32 cellular contexts compared by ENCODE assay signal in genomic region chr17:8071496-8071895, GRCh38. TPM values are rescaled to one million over a fixed set of nuclear protein-coding genes. Genes with fewer than 3 reads are reported as not detected.
DNase-seq lines count a peak whose midpoint lies in the region; ATAC-seq and TF ChIP-seq lines count a peak whose summit lies in the region.
"Had no signal": no experiment of that assay in that cellular context is flagged by ENCODE, and none has a peak within 500 bp of the region (broad histone marks: within the 10 kb centered on the region; RNA-seq: fewer than 3 reads in every experiment).

No MANE protein-coding gene starts in this region.

- peak overlapping the region; percentile 35 for H2AFZ ChIP-seq in IMR-90 (replicated peaks; ENCODE audit: low read length, poor library complexity)

- no peak overlapping the region for H3K9ac ChIP-seq in IMR-90 (ENCODE audit: low read depth, low read length)
- H3K9ac ChIP-seq in endodermal cell (ENCODE audit: extremely low read depth, low read length, poor library complexity, severe bottlenecking) = no peak overlapping the region

- H4K8ac ChIP-seq in IMR-90 (ENCODE audit: low read depth in 2 of 2, low read length in 2 of 2) = no peak overlapping the region

- POLR2A ChIA-PET in IMR-90 (lab: Charles Lee; ENCODE audit: unreplicated experiment) = no interaction called here

- no peaks in the 10 kb centered on the region for H3K4me1 ChIP-seq in IMR-90 (ENCODE audit: control insufficient read depth, insufficient read depth, low read length)
- peaks cover 12% of the 10 kb centered on the region for H3K4me1 ChIP-seq in endodermal cell (ENCODE audit: control insufficient read depth, insufficient read depth, low read length)
- H3K4me1 ChIP-seq in lower lobe of right lung = peaks cover 43% of the 10 kb centered on the region
- peaks cover 7 to 41% (median 25%) of the 10 kb centered on the region in 6 donors for H3K4me1 ChIP-seq in spleen
- H3K4me1 ChIP-seq: BE2C, SJCRH30 had no signal

- ATAC-seq in IMR-90 (ENCODE audit: low read depth) = no peak
- ATAC-seq in lower lobe of right lung = no peak
- ATAC-seq: HCT116, HepG2, K562, PC-3 had no signal

- no peaks in the 10 kb centered on the region for H4K20me1 ChIP-seq in IMR-90 (ENCODE audit: insufficient read depth, low read length)

- H3K27me3 Mint-ChIP-seq in endodermal cell (ENCODE audit: insufficient read depth) (peaks cover 63% of the 10 kb centered on the region), immature natural killer cell (ENCODE audit: low read depth in 3 of 3) (peaks cover 12 to 35% (median 23%) of the 10 kb centered on the region in 3 donors)

- no peak overlapping the region for H2BK5ac ChIP-seq in IMR-90 (ENCODE audit: low read depth, low read length, poor library complexity, severe bottlenecking)

- DNase-seq in IMR-90 (no peak), endodermal cell (no peak), lower lobe of right lung (peak; percentile 29), spleen (peak; percentile 47), hepatic stellate cell (ENCODE audit: low spot score) (no peak), DMS153 (lab: John Stamatoyannopoulos, UW) (no peak), immature natural killer cell (no peak), NCI-H510A treated with DMSO at 0.1 percent for 48 hours (lab: John Stamatoyannopoulos, UW) (no peak)
- DNase-seq: 8988T; ACHN; BE2C; CD8-positive, alpha-beta memory T cell; DMS 273 treated with DMSO at 0.1 percent for 48 hours; DND-41; Kasumi-1; MV-4-11; NCI-H1105 treated with DMSO at 0.1 percent for 48 hours; NCI-H146; NCI-H1930; NCI-H446; NCI-H526; NCI-H82; NK-92 treated with Interleukin-12 subunit alpha and Interleukin-12 subunit beta, amount 100 ng/mL, for 24 hours; PC-3; SJCRH30 had no signal

- no peak for TF ChIP-seq CTCF in IMR-90 (conservative IDR thresholded peaks at IDR 0.05; ENCODE audit: low read depth, low read length)
- TF ChIP-seq CTCF in endodermal cell (conservative IDR thresholded peaks at IDR 0.05) = no peak
- TF ChIP-seq CTCF in lower lobe of right lung (IDR thresholded peaks at IDR 0.05) = no peak
- no peak for TF ChIP-seq CTCF in spleen (IDR thresholded peaks at IDR 0.05 in 8 of 11, conservative IDR thresholded peaks at IDR 0.05 in 3 of 11)

- H4K91ac ChIP-seq in IMR-90 (ENCODE audit: insufficient read depth, low read depth, low read length) = no peak overlapping the region

- dilution Hi-C loops in IMR-90 (cut with HindIII; ENCODE audit: low sequenced_read_pairs, unreplicated experiment) = no loop called here

- CTCF ChIA-PET in IMR-90 (lab: Yijun Ruan, JAX) = interaction anchor here (1.2 kb wide), 1 partner anchor 48 kb away, joined by 4 read pairs; no protein-coding TSS in a partner anchor

- H3K9me3 ChIP-seq in IMR-90 (ENCODE audit: control insufficient read depth, insufficient read depth, low read length) = no peaks in the 10 kb centered on the region
- no peaks in the 10 kb centered on the region for H3K9me3 ChIP-seq in endodermal cell (ENCODE audit: control insufficient read depth, low read length)
- H3K9me3 ChIP-seq in lower lobe of right lung = no peaks in the 10 kb centered on the region
- H3K9me3 ChIP-seq in spleen = no peaks in the 10 kb centered on the region
- H3K9me3 ChIP-seq: BE2C, SJCRH30 had no signal

- in situ Hi-C loops in IMR-90 (cut with MboI; ENCODE audit: low sequenced_read_pairs) = loop anchor here (5.0 kb wide), 1 partner anchor 46 kb away; the partner anchor contains the start of gene ALOXE3

- no peak overlapping the region for H3K4ac ChIP-seq in IMR-90 (ENCODE audit: low read depth, low read length)

- peaks cover 48% of the 10 kb centered on the region for H3K4me1 Mint-ChIP-seq in endodermal cell
- H3K4me1 Mint-ChIP-seq in immature natural killer cell = peaks cover 17 to 22% of the 10 kb centered on the region in 2 donors

- no peaks in the 10 kb centered on the region for H3K79me1 ChIP-seq in IMR-90 (ENCODE audit: low read depth in 1 of 2, low read length in 2 of 2)

- intact Hi-C loops in IMR-90 (cut with micrococcal nuclease) (no loop called here), lower lobe of right lung (cut with DNase I) (no loop called here), spleen (cut with DNase I; ENCODE audit: low total_unique reads) (loop anchor here (10.0 kb wide), 1 partner anchor 233 kb away; no protein-coding TSS in a partner anchor)

- H2BK15ac ChIP-seq in IMR-90 (ENCODE audit: low read depth, low read length) = no peak overlapping the region

- H3K4me3 ChIP-seq in IMR-90 (ENCODE audit: insufficient read depth, low read depth, low read length) = no peak overlapping the region
- H3K4me3 ChIP-seq in endodermal cell (ENCODE audit: low read length) = no peak overlapping the region
- no peak overlapping the region for H3K4me3 ChIP-seq in lower lobe of right lung
- H3K4me3 ChIP-seq in spleen = no peak overlapping the region
- H3K4me3 ChIP-seq: K562, SJCRH30 had no signal

- no peak overlapping the region for H4K5ac ChIP-seq in IMR-90 (ENCODE audit: low read depth, low read length)

- no peak overlapping the region for H3K56ac ChIP-seq in IMR-90 (ENCODE audit: extremely low read depth, insufficient read depth, low read length)

- BruUV-seq in IMR-90 (replicated peaks; lab: Mats Ljungman, UMichigan) = no TSS peak

- H3K4me3 Mint-ChIP-seq in endodermal cell (peak overlapping the region; percentile 48), immature natural killer cell (no peak overlapping the region)

- H3K9me1 ChIP-seq in IMR-90 (ENCODE audit: insufficient read depth, low read length) = no peaks in the 10 kb centered on the region

- H3K14ac ChIP-seq in IMR-90 (replicated peaks; ENCODE audit: low read depth, low read length) = no peak overlapping the region

- no peak overlapping the region for H3K4me2 ChIP-seq in IMR-90 (ENCODE audit: low read depth, low read length)

- peaks cover 87% of the 10 kb centered on the region for H3K27me3 ChIP-seq in IMR-90 (ENCODE audit: control insufficient read depth, insufficient read depth, low read length)
- H3K27me3 ChIP-seq in endodermal cell (ENCODE audit: control insufficient read depth, insufficient read depth, low read length, poor library complexity, severe bottlenecking) = peaks cover 69% of the 10 kb centered on the region
- H3K27me3 ChIP-seq in lower lobe of right lung (ENCODE audit: low read depth) = peaks cover 53% of the 10 kb centered on the region
- peaks cover 0 to 73% (median 49%) of the 10 kb centered on the region in 7 donors for H3K27me3 ChIP-seq in spleen (replicated peaks in 1 of 7)

- WGBS in IMR-90 (ENCODE audit: extremely low coverage in 2 of 2, insufficient read length in 1 of 2), 2 experiments = 68% methylated on average over 6 of the region's 12 CpGs; no CpG with 5 or more reads in 1 of the 2 experiments
- WGBS in endodermal cell (ENCODE audit: insufficient coverage in 1 of 2, insufficient read length in 1 of 2), 2 experiments = 60 to 86% methylated on average over 2 to 12 of the region's 12 CpGs
- WGBS in spleen, 5 donors = 88 to 93% (median 92%) methylated on average over 10 to 12 of the region's 12 CpGs

- no peak overlapping the region for H2BK20ac ChIP-seq in IMR-90 (ENCODE audit: low read depth, low read length)

- TF ChIP-seq POLR2A in IMR-90 (IDR thresholded peaks at IDR 0.05; ENCODE audit: low read depth, low read length) (no peak), spleen (IDR thresholded peaks at IDR 0.05) (no peak)

- H2BK120ac ChIP-seq in IMR-90 (ENCODE audit: low read depth, low read length) = no peak overlapping the region

- H2AK9ac ChIP-seq in IMR-90 (replicated peaks; ENCODE audit: low read depth, low read length, poor library complexity) = no peak overlapping the region

- TF ChIP-seq RAD21 in IMR-90 (IDR thresholded peaks at IDR 0.05; ENCODE audit: low read length) = no peak

- H3K36me3 Mint-ChIP-seq in endodermal cell (ENCODE audit: low read depth) (no peaks in the 10 kb centered on the region), immature natural killer cell (no peaks in the 10 kb centered on the region)
- H3K36me3 Mint-ChIP-seq: CD8-positive, alpha-beta memory T cell had no signal

- H3K23ac ChIP-seq in IMR-90 (ENCODE audit: low read depth, low read length) = no peak overlapping the region

- H2AK5ac ChIP-seq in IMR-90 (ENCODE audit: low read depth, low read length) = no peak overlapping the region

- no peak overlapping the region for H3K18ac ChIP-seq in IMR-90 (ENCODE audit: low read depth, low read length)

- H3K36me3 ChIP-seq in IMR-90 (ENCODE audit: control insufficient read depth, insufficient read depth, low read length) = no peaks in the 10 kb centered on the region
- no peaks in the 10 kb centered on the region for H3K36me3 ChIP-seq in endodermal cell (ENCODE audit: control insufficient read depth, insufficient read depth, low read length)
- H3K36me3 ChIP-seq in lower lobe of right lung = no peaks in the 10 kb centered on the region
- no peaks in the 10 kb centered on the region for H3K36me3 ChIP-seq in spleen
- H3K36me3 ChIP-seq: BE2C, SJCRH30 had no signal

- H3K9me3 Mint-ChIP-seq in endodermal cell (no peaks in the 10 kb centered on the region), immature natural killer cell (peaks cover 0 to 2% (median 0%) of the 10 kb centered on the region in 6 donors)

- H3K27ac Mint-ChIP-seq in endodermal cell = no peak overlapping the region
- no peak overlapping the region for H3K27ac Mint-ChIP-seq in immature natural killer cell
- H3K27ac Mint-ChIP-seq: CD8-positive, alpha-beta memory T cell had no signal

- H3K27ac ChIP-seq in IMR-90 (ENCODE audit: insufficient read depth, low read length) (no peak overlapping the region), endodermal cell (ENCODE audit: low read depth, low read length) (no peak overlapping the region), lower lobe of right lung (no peak overlapping the region), spleen (no peak overlapping the region)
- H3K27ac ChIP-seq: SJCRH30 had no signal

RNA-seq across cellular contexts. Expression of gene ALOX12B, which starts 16.0 kb away (rescaled TPM):
- total RNA-seq in IMR-90 (2012; rRNA removed) = not detected in 2 replicates
- not detected in 2 replicates for polyA plus RNA-seq in IMR-90 (2012; rRNA removed)
- not detected in 2 replicates for polyA plus RNA-seq in IMR-90 (2012; cell fraction: cytosol; rRNA removed)
- polyA plus RNA-seq in IMR-90 (2012; cell fraction: nucleus; rRNA removed; ENCODE audit: low replicate concordance) = not detected in 2 replicates
- total RNA-seq in endodermal cell = 1 to 10 TPM in 1 of 2 donors, under 1 TPM in 1; 0.95 to 1.2 TPM
- polyA plus RNA-seq in endodermal cell (2013, experiment 1 of 2) = 0.68 TPM
- 0.46 TPM for polyA plus RNA-seq in endodermal cell (2013, experiment 2 of 2)
- total RNA-seq in lower lobe of right lung = not detected
- total RNA-seq in spleen = 1 to 10 TPM in 2 of 7 donors, under 1 TPM in 1, not detected in 4; 0.47 to 1.3 (median 1.0) TPM
- polyA plus RNA-seq in spleen = under 1 TPM; 0.80 to 0.89 (median 0.83) TPM
- under 1 TPM in 1 of 3 donors, not detected in 2; 0.17 TPM for polyA plus RNA-seq in immature natural killer cell
- total RNA-seq: H4, HepG2, K562, M059J, SJCRH30 had no signal
- polyA plus RNA-seq: CD14-positive monocyte; CD8-positive, alpha-beta memory T cell; K562 had no signal

RNA-seq across cellular contexts. Expression of gene ALOX15B, which starts 32.6 kb away (rescaled TPM):
- total RNA-seq in IMR-90 (2012; rRNA removed) = not detected in 2 replicates
- polyA plus RNA-seq in IMR-90 (2012; rRNA removed) = not detected in 2 replicates
- 0.03 TPM in 1 of 2 replicates, not detected in the other for polyA plus RNA-seq in IMR-90 (2012; cell fraction: cytosol; rRNA removed)
- polyA plus RNA-seq in IMR-90 (2012; cell fraction: nucleus; rRNA removed; ENCODE audit: low replicate concordance) = not detected in 2 replicates
- not detected for total RNA-seq in endodermal cell
- polyA plus RNA-seq in endodermal cell (2013, experiment 1 of 2) = not detected
- polyA plus RNA-seq in endodermal cell (2013, experiment 2 of 2) = not detected
- total RNA-seq in lower lobe of right lung = 53.5 TPM
- 1 to 10 TPM in 5 of 7 donors, under 1 TPM in 2; 0.13 to 6.2 (median 2.8) TPM for total RNA-seq in spleen
- 1 to 10 TPM; 1.0 to 7.8 (median 2.7) TPM for polyA plus RNA-seq in spleen
- not detected for polyA plus RNA-seq in immature natural killer cell
- total RNA-seq: CD8-positive, alpha-beta memory T cell; H4; HepG2; HT1080; M059J; PC-3; SJCRH30 had no signal
- polyA plus RNA-seq: CD8-positive, alpha-beta memory T cell; HepG2; K562 had no signal

RNA-seq across cellular contexts. Expression of gene ALOXE3, which starts 46.8 kb away (rescaled TPM):
- total RNA-seq in IMR-90 (2012; rRNA removed) (under 0.01 TPM in 2 replicates), endodermal cell (under 1 TPM; 0.13 to 0.49 TPM), lower lobe of right lung (not detected), spleen (not detected)
- polyA plus RNA-seq in IMR-90 (2012; rRNA removed) (0.19 and 0.26 TPM in 2 replicates), spleen (under 1 TPM in 1 of 3 donors, not detected in 2; 0.03 TPM), immature natural killer cell (not detected)
- 0.06 and 0.19 TPM in 2 replicates for polyA plus RNA-seq in IMR-90 (2012; cell fraction: cytosol; rRNA removed)
- 0.52 and 0.83 TPM in 2 replicates for polyA plus RNA-seq in IMR-90 (2012; cell fraction: nucleus; rRNA removed; ENCODE audit: low replicate concordance)
- polyA plus RNA-seq in endodermal cell (2013, experiment 1 of 2) = not detected
- polyA plus RNA-seq in endodermal cell (2013, experiment 2 of 2) = not detected
- total RNA-seq: CD8-positive, alpha-beta memory T cell; H4; HepG2; SJCRH30 had no signal
- polyA plus RNA-seq: CD14-positive monocyte; CD8-positive, alpha-beta memory T cell; K562 had no signal

RNA-seq across cellular contexts. Expression of gene HES7, which starts 52.4 kb away (rescaled TPM):
- not detected in 2 replicates for total RNA-seq in IMR-90 (2012; rRNA removed)
- 0.43 and 0.56 TPM in 2 replicates for polyA plus RNA-seq in IMR-90 (2012; rRNA removed)
- 0.66 and 1.9 TPM in 2 replicates for polyA plus RNA-seq in IMR-90 (2012; cell fraction: cytosol; rRNA removed)
- 1.8 and 4.2 TPM in 2 replicates for polyA plus RNA-seq in IMR-90 (2012; cell fraction: nucleus; rRNA removed; ENCODE audit: low replicate concordance)
- total RNA-seq in endodermal cell = 1 to 10 TPM in 1 of 2 donors, under 1 TPM in 1; 0.40 to 2.2 TPM
- polyA plus RNA-seq in endodermal cell (2013, experiment 1 of 2) = 0.89 TPM
- polyA plus RNA-seq in endodermal cell (2013, experiment 2 of 2) = 0.87 TPM
- total RNA-seq in lower lobe of right lung = 0.21 TPM
- total RNA-seq in spleen = under 1 TPM in 2 of 7 donors, not detected in 5; 0.41 to 0.67 TPM
- under 1 TPM; 0.04 to 0.53 (median 0.32) TPM for polyA plus RNA-seq in spleen
- polyA plus RNA-seq in immature natural killer cell = not detected
- total RNA-seq: HepG2, PC-3 had no signal
- polyA plus RNA-seq: CD14-positive monocyte; CD8-positive, alpha-beta memory T cell; HepG2 had no signal

Comparison
In these comparisons a context has a peak if more than half of its experiments do, and no peak if none do; other contexts are left out.
1. DNase-seq: peak in lower lobe of right lung (single experiment) and spleen (single experiment); none in IMR-90 (single experiment), endodermal cell (single experiment), hepatic stellate cell (single experiment), DMS153 (single experiment), immature natural killer cell (0 of 3) and NCI-H510A treated with DMSO at 0.1 percent for 48 hours (single experiment).